In genomic region chr4:6327220-6327917, GRCh38 we compare ENCODE assay signal across 8 cellular contexts. TPM values are rescaled to one million over a fixed set of nuclear protein-coding genes. Genes with fewer than 3 reads are reported as not detected.
DNase-seq lines count a peak whose midpoint lies in the region; ATAC-seq and TF ChIP-seq lines count a peak whose summit lies in the region.

No MANE protein-coding gene starts in this region.

- H3K9me3 Mint-ChIP-seq in effector memory CD8-positive, alpha-beta T cell: no peaks in the 10 kb centered on the region
- no peaks in the 10 kb centered on the region for H3K9me3 Mint-ChIP-seq in mesothelial cell of epicardium

- no peaks in the 10 kb centered on the region for H3K36me3 Mint-ChIP-seq in effector memory CD8-positive, alpha-beta T cell (ENCODE audit: insufficient read depth)
- H3K36me3 Mint-ChIP-seq in mesothelial cell of epicardium: no peaks in the 10 kb centered on the region

- TF ChIP-seq CTCF in mesothelial cell of epicardium (IDR thresholded peaks at IDR 0.05; ENCODE audit: unreplicated experiment): peak; percentile 99

- DNase-seq in DMS79 treated with DMSO at 0.1 percent for 48 hours (lab: John Stamatoyannopoulos, UW) (peak; percentile 19), DMS79 (lab: John Stamatoyannopoulos, UW) (no peak), NCI-H748 treated with DMSO at 0.1 percent for 48 hours (lab: John Stamatoyannopoulos, UW) (peak; percentile 37), mesothelial cell of epicardium (ENCODE audit: low spot score in 2 of 2, unreplicated experiment in 2 of 2) (peak; percentile 76 to 95)
- DNase-seq in activated CD8-positive, alpha-beta memory T cell treated with anti-CD3 and anti-CD28 coated beads for 48 hours (ENCODE audit: low read depth in 2 of 3, low spot score in 2 of 3): peak; percentile 48 to 70 (median 60)
- peak; percentile 79 to 80 (median 80) for DNase-seq in effector memory CD8-positive, alpha-beta T cell
- peak; percentile 69 for DNase-seq in stimulated activated CD8-positive, alpha-beta memory T cell treated with anti-CD3 and anti-CD28 coated beads, Interleukin-4, amount 100 ng/mL, for 24 hours (ENCODE audit: low read depth)

- peak; percentile 57 for ATAC-seq in HG03095 (IDR thresholded peaks at IDR 0.05; ENCODE audit: unreplicated experiment)
- peak; percentile 87 for ATAC-seq in effector memory CD8-positive, alpha-beta T cell (replicated peaks)

- no peak overlapping the region for H3K27ac Mint-ChIP-seq in effector memory CD8-positive, alpha-beta T cell
- H3K27ac Mint-ChIP-seq in mesothelial cell of epicardium: no peak overlapping the region

- H3K4me1 Mint-ChIP-seq in effector memory CD8-positive, alpha-beta T cell (ENCODE audit: low read depth in 2 of 2): peaks cover 0 to 6% of the 10 kb centered on the region in 2 donors
- no peaks in the 10 kb centered on the region for H3K4me1 Mint-ChIP-seq in mesothelial cell of epicardium

- no peak overlapping the region for H3K4me3 Mint-ChIP-seq in effector memory CD8-positive, alpha-beta T cell
- no peak overlapping the region for H3K4me3 Mint-ChIP-seq in mesothelial cell of epicardium

- peaks cover 23 to 56% of the 10 kb centered on the region in 2 donors for H3K27me3 Mint-ChIP-seq in effector memory CD8-positive, alpha-beta T cell
- peaks cover 24% of the 10 kb centered on the region for H3K27me3 Mint-ChIP-seq in mesothelial cell of epicardium (ENCODE audit: low read depth)

RNA-seq across cellular contexts. Expression of gene WFS1, which starts 57.7 kb away (rescaled TPM):
- total RNA-seq in mesothelial cell of epicardium: 31.5 to 35.5 TPM (median 34.2 TPM) in 3 replicates
